1 cellular context compared by ENCODE assay signal in the genomic region with DNA sequence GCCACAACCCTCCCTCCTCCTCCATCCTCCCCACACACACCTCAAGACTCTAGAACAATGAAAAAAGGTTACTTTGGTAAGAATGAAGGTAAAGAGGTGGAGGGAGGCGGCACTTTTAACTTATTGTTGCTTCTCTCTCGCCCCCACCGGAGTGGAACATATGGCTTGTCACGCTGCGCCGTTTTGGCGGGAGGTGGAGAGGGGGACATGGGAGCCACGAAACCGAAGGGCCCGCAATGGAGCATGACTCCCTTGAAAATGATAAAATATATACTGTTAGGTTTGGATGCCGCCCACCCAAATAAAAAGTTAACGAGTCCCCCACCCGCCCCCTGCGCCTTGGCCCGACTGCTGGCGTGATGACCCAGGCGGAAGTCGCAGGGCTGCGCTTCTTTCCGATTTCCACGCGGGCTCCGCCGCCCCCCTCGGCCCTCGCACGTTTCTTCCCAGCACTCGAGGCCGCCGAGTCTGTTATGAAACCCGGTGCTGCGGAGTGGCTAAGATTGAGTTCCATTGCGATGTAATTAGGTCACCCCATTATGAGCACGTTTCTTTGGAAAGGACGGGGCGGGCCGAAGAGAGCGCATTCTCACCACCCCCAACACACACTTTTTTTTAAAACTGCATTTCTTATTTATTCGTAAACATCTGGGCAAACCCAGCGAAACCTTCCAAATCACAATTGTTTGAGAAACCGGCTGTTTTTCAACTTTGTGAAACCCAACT.
TF ChIP-seq lines count a peak whose summit lies in the region.

No MANE protein-coding gene starts in this region.

TF ChIP-seq in HepG2, 621 proteins besides CTCF, POLR2A, EP300 and RAD21 (continued from another document and continues in another):
- TF ChIP-seq, protein P1, sequence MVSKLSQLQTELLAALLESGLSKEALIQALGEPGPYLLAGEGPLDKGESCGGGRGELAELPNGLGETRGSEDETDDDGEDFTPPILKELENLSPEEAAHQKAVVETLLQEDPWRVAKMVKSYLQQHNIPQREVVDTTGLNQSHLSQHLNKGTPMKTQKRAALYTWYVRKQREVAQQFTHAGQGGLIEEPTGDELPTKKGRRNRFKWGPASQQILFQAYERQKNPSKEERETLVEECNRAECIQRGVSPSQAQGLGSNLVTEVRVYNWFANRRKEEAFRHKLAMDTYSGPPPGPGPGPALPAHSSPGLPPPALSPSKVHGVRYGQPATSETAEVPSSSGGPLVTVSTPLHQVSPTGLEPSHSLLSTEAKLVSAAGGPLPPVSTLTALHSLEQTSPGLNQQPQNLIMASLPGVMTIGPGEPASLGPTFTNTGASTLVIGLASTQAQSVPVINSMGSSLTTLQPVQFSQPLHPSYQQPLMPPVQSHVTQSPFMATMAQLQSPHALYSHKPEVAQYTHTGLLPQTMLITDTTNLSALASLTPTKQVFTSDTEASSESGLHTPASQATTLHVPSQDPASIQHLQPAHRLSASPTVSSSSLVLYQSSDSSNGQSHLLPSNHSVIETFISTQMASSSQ (IDR thresholded peaks at IDR 0.05; ENCODE audit: low read depth), result no peak
- TF ChIP-seq, protein P1 (CRISPR knock-in tag; IDR thresholded peaks at IDR 0.05; ENCODE audit: borderline replicate concordance), result no peak
- TF ChIP-seq, protein P2, sequence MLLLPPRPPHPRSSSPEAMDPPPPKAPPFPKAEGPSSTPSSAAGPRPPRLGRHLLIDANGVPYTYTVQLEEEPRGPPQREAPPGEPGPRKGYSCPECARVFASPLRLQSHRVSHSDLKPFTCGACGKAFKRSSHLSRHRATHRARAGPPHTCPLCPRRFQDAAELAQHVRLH (CRISPR knock-in tag; IDR thresholded peaks at IDR 0.05; ENCODE audit: borderline replicate concordance, low read depth), result peak; percentile 74; the same call in 1 of the 2 replicates
- TF ChIP-seq PRDM15 (CRISPR knock-in tag; IDR thresholded peaks at IDR 0.05), result peak; percentile 72; the same call in 1 of the 2 replicates
- no peak for TF ChIP-seq SIN3A (IDR thresholded peaks at IDR 0.05; ENCODE audit: borderline replicate concordance, low read depth, low read length)
- TF ChIP-seq ATF2 (CRISPR knock-in tag; IDR thresholded peaks at IDR 0.05), result peak; percentile 43; the same call in 1 of the 2 replicates
- no peak for TF ChIP-seq RCOR2 (CRISPR knock-in tag; IDR thresholded peaks at IDR 0.05)
- no peak for TF ChIP-seq SCMH1 (CRISPR knock-in tag; IDR thresholded peaks at IDR 0.05; ENCODE audit: borderline replicate concordance)
- peak; percentile 54 for TF ChIP-seq ZNF777 (CRISPR knock-in tag; IDR thresholded peaks at IDR 0.05)
- TF ChIP-seq ZNF780A (CRISPR knock-in tag; IDR thresholded peaks at IDR 0.05), result no peak
- TF ChIP-seq CREB3 (CRISPR knock-in tag; IDR thresholded peaks at IDR 0.05), result no peak
- TF ChIP-seq TARDBP (CRISPR knock-in tag; IDR thresholded peaks at IDR 0.05), result no peak
- TF ChIP-seq ZNF337 (CRISPR knock-in tag; IDR thresholded peaks at IDR 0.05; ENCODE audit: borderline replicate concordance, low read depth), result no peak
- no peak; the same call in 1 of the 2 replicates for TF ChIP-seq RNF219 (CRISPR knock-in tag; IDR thresholded peaks at IDR 0.05)
- peak; percentile 85 for TF ChIP-seq KDM5B (CRISPR knock-in tag; IDR thresholded peaks at IDR 0.05; ENCODE audit: borderline replicate concordance)
- TF ChIP-seq HNRNPK (IDR thresholded peaks at IDR 0.05; ENCODE audit: low read depth, low read length, poor library complexity, severe bottlenecking), result no peak
- TF ChIP-seq KLF13 (CRISPR knock-in tag; IDR thresholded peaks at IDR 0.05), result no peak
- TF ChIP-seq ZNF556 (CRISPR knock-in tag; IDR thresholded peaks at IDR 0.05; ENCODE audit: borderline replicate concordance), result no peak
- TF ChIP-seq ZBTB21 (CRISPR knock-in tag; IDR thresholded peaks at IDR 0.05), result no peak
- no peak for TF ChIP-seq KIAA2018 (CRISPR knock-in tag; IDR thresholded peaks at IDR 0.05; ENCODE audit: borderline replicate concordance)
- 0 out of 2 replicates have a peak, but pooled peaks have one; percentile 47 for TF ChIP-seq ZBTB10 (CRISPR knock-in tag; IDR thresholded peaks at IDR 0.05; ENCODE audit: borderline replicate concordance)
